In the genomic region with DNA sequence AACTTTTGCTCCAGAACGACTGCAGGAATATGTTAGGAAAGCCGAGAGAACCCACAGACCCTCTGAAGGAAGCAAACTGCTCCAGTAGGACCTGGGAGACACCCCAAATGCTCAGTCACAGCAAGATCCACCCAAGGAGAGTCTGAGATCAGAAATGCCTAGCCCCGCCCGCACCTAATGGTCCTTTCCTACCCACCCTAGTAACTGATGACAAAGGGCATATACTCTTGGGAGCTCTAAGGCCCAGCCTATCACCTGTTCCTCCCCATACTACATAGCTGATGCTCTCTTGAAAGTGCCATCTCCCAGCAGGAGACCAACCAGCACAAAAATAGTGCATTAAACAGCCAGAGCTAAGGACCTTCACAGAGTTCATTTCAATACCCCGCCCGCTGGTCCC, we compare ENCODE assay signal across 26 cellular contexts.
"Had no signal": no experiment of that assay in that cellular context is flagged by ENCODE, and none has a peak within 500 bp of the region (broad histone marks: within the 10 kb centered on the region; RNA-seq: fewer than 3 reads in every experiment).

No MANE protein-coding gene starts in this region.

- ATAC-seq: effector memory CD8-positive, alpha-beta T cell; heart right ventricle; left ventricle myocardium superior; lower lobe of right lung; natural killer cell; psoas muscle; right cardiac atrium; stimulated activated naive CD8-positive, alpha-beta T cell treated with anti-CD3 and anti-CD28 coated beads, Interleukin-15, amount 100 ng/mL, for 72 hours had no signal

- H3K4me3 ChIP-seq: esophagus squamous epithelium, heart right ventricle, lower lobe of right lung, ovary, psoas muscle, skin epidermis, suprapubic skin had no signal

- FAIRE-seq: endometrium had no signal

- DNase-seq: cortex of kidney; effector memory CD8-positive, alpha-beta T cell; erythroblast; esophagus squamous epithelium; foreskin melanocyte; glutamatergic neuron; heart right ventricle; hippocampal formation; immature natural killer cell; islet precursor cell; kidney glomerular epithelial cell; left ventricle myocardium superior; lower lobe of right lung; natural killer cell; occipital lobe; ovary; psoas muscle; right cardiac atrium; stimulated activated CD4-positive, alpha-beta T cell treated with anti-CD3 and anti-CD28 coated beads, Interleukin-15, amount 100 ng/mL, for 24 hours; stimulated activated CD4-positive, alpha-beta T cell treated with anti-CD3 and anti-CD28 coated beads, Interleukin-4, amount 100 ng/mL, for 1 hour; stimulated activated CD8-positive, alpha-beta memory T cell treated with anti-CD3 and anti-CD28 coated beads, Interleukin-4, amount 100 ng/mL, for 48 hours; stimulated activated naive CD4-positive, alpha-beta T cell; stimulated activated naive CD8-positive, alpha-beta T cell treated with anti-CD3 and anti-CD28 coated beads, Interleukin-15, amount 100 ng/mL, for 72 hours had no signal

- H3K9me3 ChIP-seq: esophagus squamous epithelium, lower lobe of right lung, ovary, psoas muscle, suprapubic skin had no signal

- H3K27me3 ChIP-seq: esophagus squamous epithelium, heart right ventricle, ovary, suprapubic skin had no signal

- H3K36me3 ChIP-seq: ovary had no signal

- H3K4me1 ChIP-seq: esophagus squamous epithelium, heart right ventricle, lower lobe of right lung, psoas muscle, suprapubic skin had no signal

- H3K27ac ChIP-seq: esophagus squamous epithelium, heart right ventricle, lower lobe of right lung, ovary, psoas muscle, skin epidermis, suprapubic skin had no signal
